ENCODE assay signal across 19 cellular contexts in the genomic region with DNA sequence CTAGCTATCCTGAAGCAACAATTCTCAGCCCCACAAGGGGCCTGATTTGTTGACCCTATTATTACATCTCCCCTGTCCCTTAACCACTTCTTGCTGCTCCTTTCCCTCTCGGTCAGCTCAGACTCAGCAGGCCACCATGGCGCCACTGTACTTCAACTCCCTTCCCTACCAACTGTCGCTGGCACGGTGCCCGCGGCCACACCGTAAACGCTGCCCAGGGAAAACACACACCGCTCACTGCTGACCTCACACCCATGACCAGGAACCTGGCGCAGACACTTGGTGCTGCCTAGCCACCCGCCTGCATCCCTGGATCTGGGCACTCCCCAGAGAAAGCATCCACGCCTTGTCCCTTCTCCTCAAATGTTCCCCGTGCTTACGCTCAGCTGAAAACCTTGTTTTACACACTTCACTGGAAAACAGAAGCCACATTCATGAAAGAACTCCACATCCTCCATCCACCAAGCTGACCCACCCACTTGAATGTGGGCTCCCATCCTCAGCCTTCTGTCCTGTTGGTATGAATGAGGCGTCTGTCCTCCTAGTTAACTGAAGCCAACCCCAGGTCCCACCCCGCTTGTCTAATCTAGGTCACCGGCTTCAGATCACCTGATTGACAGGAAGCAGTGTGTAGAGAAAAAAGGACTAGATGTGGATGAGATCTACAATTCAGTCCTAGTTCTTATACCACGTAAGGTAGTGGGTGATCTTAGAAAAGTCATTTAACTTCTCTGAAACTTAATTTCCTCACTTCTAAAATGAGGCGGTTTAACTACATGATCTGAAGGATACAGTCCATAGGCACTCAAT. TPM values are rescaled to one million over a fixed set of nuclear protein-coding genes. Genes with fewer than 3 reads are reported as not detected.
A peak's percentile ranks its signal among the peaks of the same experiment; 100 is the strongest.
DNase-seq lines count a peak whose midpoint lies in the region; ATAC-seq and TF ChIP-seq lines count a peak whose summit lies in the region.
"Had no signal": no experiment of that assay in that cellular context is flagged by ENCODE, and none has a peak within 500 bp of the region (broad histone marks: within the 10 kb centered on the region; RNA-seq: fewer than 3 reads in every experiment).

No MANE protein-coding gene starts in this region.

- H3K27ac ChIP-seq in CD4-positive, alpha-beta T cell (ENCODE audit: low read depth, low read length) = no peak overlapping the region
- H3K27ac ChIP-seq: hepatocyte had no signal

- H3K4me3 Mint-ChIP-seq in CD4-positive, alpha-beta T cell = no peak overlapping the region
- H3K4me3 Mint-ChIP-seq in activated naive CD8-positive, alpha-beta T cell = no peak overlapping the region
- H3K4me3 Mint-ChIP-seq in immature natural killer cell (peak overlapping the region in 1 of 5 donors; percentile 19), mesothelial cell of epicardium (no peak overlapping the region)
- H3K4me3 Mint-ChIP-seq: activated CD4-positive, alpha-beta T cell treated with anti-CD3 and anti-CD28 coated beads, Interleukin-2, amount 10 ng/mL, durations not matched to agents 7 days and 5 days; nephron had no signal

- TF ChIP-seq CTCF in CD4-positive, alpha-beta T cell (IDR thresholded peaks at IDR 0.05) = no peak
- no peak for TF ChIP-seq CTCF in mesothelial cell of epicardium (IDR thresholded peaks at IDR 0.05; ENCODE audit: unreplicated experiment)

- intact Hi-C loops in CD4-positive, alpha-beta T cell (cut with DNase I, micrococcal nuclease) = no loop called here

- peaks cover 1% of the 10 kb centered on the region for H3K9me3 Mint-ChIP-seq in CD4-positive, alpha-beta T cell
- peaks cover 6% of the 10 kb centered on the region for H3K9me3 Mint-ChIP-seq in activated naive CD8-positive, alpha-beta T cell (ENCODE audit: low read depth)
- H3K9me3 Mint-ChIP-seq in immature natural killer cell (peaks cover 0 to 2% (median 0%) of the 10 kb centered on the region in 6 donors), mesothelial cell of epicardium (peaks cover 7% of the 10 kb centered on the region)

- DNase-seq in Ammon's horn (ENCODE audit: low spot score) = peak; percentile 54
- DNase-seq in CD4-positive, alpha-beta T cell = no peak
- no peak for DNase-seq in immature natural killer cell
- no peak for DNase-seq in activated CD8-positive, alpha-beta memory T cell treated with anti-CD3 and anti-CD28 coated beads, Interleukin-2, amount 50 U/mL, for 48 hours
- no peak for DNase-seq in NCI-H2196 (lab: John Stamatoyannopoulos, UW; ENCODE audit: unreplicated experiment)
- DNase-seq in mesothelial cell of epicardium (ENCODE audit: low spot score in 2 of 2, unreplicated experiment in 2 of 2) = no peak
- no peak for DNase-seq in amniotic stem cell (lab: John Stamatoyannopoulos, UW)
- DNase-seq: activated CD4-positive, alpha-beta T cell treated with anti-CD3 and anti-CD28 coated beads, Interleukin-2, amount 10 ng/mL, durations not matched to agents 7 days and 5 days; activated effector memory CD4-positive, alpha-beta T cell treated with Interleukin-2 at 50 U/mL for 16 hours; EL; esophagus squamous epithelium; NCI-H2107; stimulated activated naive CD4-positive, alpha-beta T cell treated with Interleukin-2 at 50 U/mL for 16 hours had no signal

- peaks cover 4% of the 10 kb centered on the region for H3K9me3 ChIP-seq in CD4-positive, alpha-beta T cell (ENCODE audit: control insufficient read depth, low read length)

- peaks cover 50% of the 10 kb centered on the region for H3K4me1 Mint-ChIP-seq in CD4-positive, alpha-beta T cell (ENCODE audit: low read depth)
- H3K4me1 Mint-ChIP-seq in activated naive CD8-positive, alpha-beta T cell (ENCODE audit: low read depth) = peaks cover 36% of the 10 kb centered on the region
- H3K4me1 Mint-ChIP-seq in immature natural killer cell = peaks cover 38 to 53% of the 10 kb centered on the region in 2 donors
- peaks cover 3% of the 10 kb centered on the region for H3K4me1 Mint-ChIP-seq in mesothelial cell of epicardium

- peak overlapping the region; percentile 25 for H3K27ac Mint-ChIP-seq in CD4-positive, alpha-beta T cell
- H3K27ac Mint-ChIP-seq in activated naive CD8-positive, alpha-beta T cell = peak overlapping the region; percentile 68
- H3K27ac Mint-ChIP-seq in immature natural killer cell (peak overlapping the region in 4 of 6 donors; percentile 9 to 78 (median 47)), mesothelial cell of epicardium (no peak overlapping the region)
- H3K27ac Mint-ChIP-seq: nephron had no signal

- peaks cover 96% of the 10 kb centered on the region for H3K36me3 Mint-ChIP-seq in CD4-positive, alpha-beta T cell (ENCODE audit: low read depth)
- H3K36me3 Mint-ChIP-seq in activated naive CD8-positive, alpha-beta T cell = peaks cover 40% of the 10 kb centered on the region
- H3K36me3 Mint-ChIP-seq in immature natural killer cell = peaks cover 30 to 59% (median 37%) of the 10 kb centered on the region in 3 donors
- peaks cover 73% of the 10 kb centered on the region for H3K36me3 Mint-ChIP-seq in mesothelial cell of epicardium

- ATAC-seq in CD4-positive, alpha-beta T cell (ENCODE audit: poor library complexity) = no peak
- ATAC-seq: left lobe of liver had no signal

- CTCF ChIA-PET in CD4-positive, alpha-beta T cell (lab: Charles Lee) = no interaction called here

- no peaks in the 10 kb centered on the region for H3K27me3 ChIP-seq in CD4-positive, alpha-beta T cell (ENCODE audit: control insufficient read depth, insufficient read depth, low read length)
- H3K27me3 ChIP-seq: BLaER1 treated with 17β-estradiol and CSF1 and Interleukin-3, amounts not matched to agents 10 nM and 100 nM; esophagus squamous epithelium; hepatocyte had no signal

- H3K27me3 Mint-ChIP-seq in CD4-positive, alpha-beta T cell = no peaks in the 10 kb centered on the region
- H3K27me3 Mint-ChIP-seq in activated naive CD8-positive, alpha-beta T cell = no peaks in the 10 kb centered on the region
- H3K27me3 Mint-ChIP-seq in immature natural killer cell (ENCODE audit: low read depth in 3 of 3) = peaks cover 0 to 12% (median 4%) of the 10 kb centered on the region in 3 donors
- H3K27me3 Mint-ChIP-seq in mesothelial cell of epicardium (ENCODE audit: low read depth) = no peaks in the 10 kb centered on the region
- H3K27me3 Mint-ChIP-seq: activated CD4-positive, alpha-beta T cell treated with anti-CD3 and anti-CD28 coated beads, Interleukin-2, amount 10 ng/mL, durations not matched to agents 7 days and 5 days had no signal

- POLR2A ChIA-PET in CD4-positive, alpha-beta T cell (lab: Charles Lee) = no interaction called here

RNA-seq across cellular contexts. Expression of gene CRYGN, which starts 28.5 kb away (rescaled TPM):
- under 1 TPM in 1 of 2 experiments, not detected in 1; 0.14 TPM for total RNA-seq in CD4-positive, alpha-beta T cell
- not detected for polyA plus RNA-seq in immature natural killer cell
- 9.4 to 12.2 TPM (median 10.5 TPM) in 3 replicates for total RNA-seq in mesothelial cell of epicardium
- total RNA-seq: hepatocyte, left lobe of liver, skeletal muscle tissue had no signal

RNA-seq across cellular contexts. Expression of gene RHEB, which starts 51.3 kb away (rescaled TPM):
- total RNA-seq in CD4-positive, alpha-beta T cell = 10 to 100 TPM; 40.3 to 42.6 TPM
- polyA plus RNA-seq in immature natural killer cell = 10 to 100 TPM; 61.2 to 70.2 (median 61.8) TPM
- 88.5 to 90.3 TPM (median 89.4 TPM) in 3 replicates for total RNA-seq in mesothelial cell of epicardium

RNA-seq across cellular contexts. Expression of gene WDR86, which starts 58.6 kb away (rescaled TPM):
- total RNA-seq in CD4-positive, alpha-beta T cell = 1 to 10 TPM; 5.6 to 6.2 TPM
- polyA plus RNA-seq in immature natural killer cell = 1 to 10 TPM in 2 of 3 donors, under 1 TPM in 1; 0.75 to 2.2 (median 2.2) TPM
- total RNA-seq in mesothelial cell of epicardium = 259 to 274 TPM (median 266 TPM) in 3 replicates

Comparison
In these comparisons a context has a peak if more than half of its experiments do, and no peak if none do; other contexts are left out.
1. RNA of gene WDR86, which starts 58.6 kb away (total RNA-seq): 259 to 274 TPM in mesothelial cell of epicardium; 5.6 to 6.2 TPM in CD4-positive, alpha-beta T cell; every median in the first group is over 10 times any median in the second.